3 cellular contexts compared by ENCODE assay signal in the genomic region with DNA sequence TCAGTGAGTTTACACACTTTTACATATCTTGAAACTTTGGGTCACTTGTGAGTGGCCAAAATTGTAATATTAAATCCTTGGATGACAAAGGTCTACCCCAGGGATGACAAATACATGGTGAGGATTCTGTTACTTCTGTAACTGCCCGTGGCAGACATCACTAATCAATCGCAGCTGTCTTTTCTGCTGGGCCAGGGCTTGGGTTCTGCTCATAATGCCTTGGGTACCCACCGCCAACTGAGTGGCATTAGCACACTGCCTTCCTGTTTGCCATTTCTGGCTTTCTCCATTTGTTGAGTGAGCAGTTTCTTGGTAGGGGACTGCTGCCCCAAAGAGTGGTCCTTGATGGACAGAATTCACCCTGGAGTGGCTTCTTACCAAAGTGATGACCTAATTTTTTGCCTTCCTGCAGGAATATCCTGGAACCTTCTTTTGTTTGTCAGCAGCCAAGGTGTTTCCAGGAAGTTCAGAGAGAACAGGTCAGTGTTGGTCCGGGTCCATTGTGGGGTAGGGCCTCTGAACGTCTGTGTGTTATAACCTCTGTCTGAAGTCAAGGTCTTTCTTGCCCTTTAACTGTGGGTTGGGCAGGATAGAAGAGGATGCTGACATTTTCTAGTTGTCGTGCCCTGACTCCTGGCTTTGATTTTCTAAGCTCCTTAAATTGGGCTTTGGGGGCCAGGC.
TF ChIP-seq lines count a peak whose summit lies in the region.

No MANE protein-coding gene starts in this region.

TF ChIP-seq in GM23338, 12 proteins besides CTCF, POLR2A, EP300 and RAD21:
- TF ChIP-seq, protein P1, sequence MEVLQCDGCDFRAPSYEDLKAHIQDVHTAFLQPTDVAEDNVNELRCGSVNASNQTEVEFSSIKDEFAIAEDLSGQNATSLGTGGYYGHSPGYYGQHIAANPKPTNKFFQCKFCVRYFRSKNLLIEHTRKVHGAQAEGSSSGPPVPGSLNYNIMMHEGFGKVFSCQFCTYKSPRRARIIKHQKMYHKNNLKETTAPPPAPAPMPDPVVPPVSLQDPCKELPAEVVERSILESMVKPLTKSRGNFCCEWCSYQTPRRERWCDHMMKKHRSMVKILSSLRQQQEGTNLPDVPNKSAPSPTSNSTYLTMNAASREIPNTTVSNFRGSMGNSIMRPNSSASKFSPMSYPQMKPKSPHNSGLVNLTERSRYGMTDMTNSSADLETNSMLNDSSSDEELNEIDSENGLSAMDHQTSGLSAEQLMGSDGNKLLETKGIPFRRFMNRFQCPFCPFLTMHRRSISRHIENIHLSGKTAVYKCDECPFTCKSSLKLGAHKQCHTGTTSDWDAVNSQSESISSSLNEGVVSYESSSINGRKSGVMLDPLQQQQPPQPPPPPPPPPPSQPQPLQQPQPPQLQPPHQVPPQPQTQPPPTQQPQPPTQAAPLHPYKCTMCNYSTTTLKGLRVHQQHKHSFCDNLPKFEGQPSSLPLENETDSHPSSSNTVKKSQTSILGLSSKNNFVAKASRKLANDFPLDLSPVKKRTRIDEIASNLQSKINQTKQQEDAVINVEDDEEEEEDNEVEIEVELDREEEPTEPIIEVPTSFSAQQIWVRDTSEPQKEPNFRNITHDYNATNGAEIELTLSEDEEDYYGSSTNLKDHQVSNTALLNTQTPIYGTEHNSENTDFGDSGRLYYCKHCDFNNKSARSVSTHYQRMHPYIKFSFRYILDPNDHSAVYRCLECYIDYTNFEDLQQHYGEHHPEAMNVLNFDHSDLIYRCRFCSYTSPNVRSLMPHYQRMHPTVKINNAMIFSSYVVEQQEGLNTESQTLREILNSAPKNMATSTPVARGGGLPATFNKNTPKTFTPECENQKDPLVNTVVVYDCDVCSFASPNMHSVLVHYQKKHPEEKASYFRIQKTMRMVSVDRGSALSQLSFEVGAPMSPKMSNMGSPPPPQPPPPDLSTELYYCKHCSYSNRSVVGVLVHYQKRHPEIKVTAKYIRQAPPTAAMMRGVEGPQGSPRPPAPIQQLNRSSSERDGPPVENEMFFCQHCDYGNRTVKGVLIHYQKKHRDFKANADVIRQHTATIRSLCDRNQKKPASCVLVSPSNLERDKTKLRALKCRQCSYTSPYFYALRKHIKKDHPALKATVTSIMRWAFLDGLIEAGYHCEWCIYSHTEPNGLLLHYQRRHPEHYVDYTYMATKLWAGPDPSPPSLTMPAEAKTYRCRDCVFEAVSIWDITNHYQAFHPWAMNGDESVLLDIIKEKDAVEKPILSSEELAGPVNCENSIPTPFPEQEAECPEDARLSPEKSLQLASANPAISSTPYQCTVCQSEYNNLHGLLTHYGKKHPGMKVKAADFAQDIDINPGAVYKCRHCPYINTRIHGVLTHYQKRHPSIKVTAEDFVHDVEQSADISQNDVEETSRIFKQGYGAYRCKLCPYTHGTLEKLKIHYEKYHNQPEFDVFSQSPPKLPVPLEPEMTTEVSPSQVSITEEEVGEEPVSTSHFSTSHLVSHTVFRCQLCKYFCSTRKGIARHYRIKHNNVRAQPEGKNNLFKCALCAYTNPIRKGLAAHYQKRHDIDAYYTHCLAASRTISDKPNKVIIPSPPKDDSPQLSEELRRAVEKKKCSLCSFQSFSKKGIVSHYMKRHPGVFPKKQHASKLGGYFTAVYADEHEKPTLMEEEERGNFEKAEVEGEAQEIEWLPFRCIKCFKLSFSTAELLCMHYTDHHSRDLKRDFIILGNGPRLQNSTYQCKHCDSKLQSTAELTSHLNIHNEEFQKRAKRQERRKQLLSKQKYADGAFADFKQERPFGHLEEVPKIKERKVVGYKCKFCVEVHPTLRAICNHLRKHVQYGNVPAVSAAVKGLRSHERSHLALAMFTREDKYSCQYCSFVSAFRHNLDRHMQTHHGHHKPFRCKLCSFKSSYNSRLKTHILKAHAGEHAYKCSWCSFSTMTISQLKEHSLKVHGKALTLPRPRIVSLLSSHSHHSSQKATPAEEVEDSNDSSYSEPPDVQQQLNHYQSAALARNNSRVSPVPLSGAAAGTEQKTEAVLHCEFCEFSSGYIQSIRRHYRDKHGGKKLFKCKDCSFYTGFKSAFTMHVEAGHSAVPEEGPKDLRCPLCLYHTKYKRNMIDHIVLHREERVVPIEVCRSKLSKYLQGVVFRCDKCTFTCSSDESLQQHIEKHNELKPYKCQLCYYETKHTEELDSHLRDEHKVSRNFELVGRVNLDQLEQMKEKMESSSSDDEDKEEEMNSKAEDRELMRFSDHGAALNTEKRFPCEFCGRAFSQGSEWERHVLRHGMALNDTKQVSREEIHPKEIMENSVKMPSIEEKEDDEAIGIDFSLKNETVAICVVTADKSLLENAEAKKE (CRISPR knock-in tag; IDR thresholded peaks at IDR 0.05) = no peak
- TF ChIP-seq ZNF114 (CRISPR knock-in tag; IDR thresholded peaks at IDR 0.05) = no peak

TF ChIP-seq in H1, 55 proteins besides CTCF, POLR2A, EP300 and RAD21:
- TF ChIP-seq CTBP2 (IDR thresholded peaks at IDR 0.05; ENCODE audit: borderline replicate concordance, insufficient read depth, insufficient read length, low read length) (no peak), SRF (IDR thresholded peaks at IDR 0.05; ENCODE audit: low read depth, low read length) (peak; percentile 64)
TF ChIP-seq in H1: peak in this region for 1.

TF ChIP-seq in liver, 16 proteins besides CTCF, POLR2A, EP300 and RAD21:
- TF ChIP-seq FOXA2 (IDR thresholded peaks at IDR 0.05) (no peak), TAF1 (conservative IDR thresholded peaks at IDR 0.05) (no peak), FOXA1 (IDR thresholded peaks at IDR 0.05) (no peak), YY1 (IDR thresholded peaks at IDR 0.05) (peak; percentile 24), JUND (IDR thresholded peaks at IDR 0.05) (no peak), MAX (IDR thresholded peaks at IDR 0.05) (no peak), NR2F2 (IDR thresholded peaks at IDR 0.05) (no peak), HNF4A (conservative IDR thresholded peaks at IDR 0.05) (peak; percentile 19 to 51), SP1 (IDR thresholded peaks at IDR 0.05) (peak; percentile 19), GABPA (IDR thresholded peaks at IDR 0.05 in 1 of 2, conservative IDR thresholded peaks at IDR 0.05 in 1 of 2) (no peak), EGR1 (IDR thresholded peaks at IDR 0.05; ENCODE audit: low read depth in 2 of 2) (no peak), RXRA (IDR thresholded peaks at IDR 0.05) (peak; percentile 31 to 46), HNF4G (IDR thresholded peaks at IDR 0.05) (no peak)
- TF ChIP-seq, protein P2, sequence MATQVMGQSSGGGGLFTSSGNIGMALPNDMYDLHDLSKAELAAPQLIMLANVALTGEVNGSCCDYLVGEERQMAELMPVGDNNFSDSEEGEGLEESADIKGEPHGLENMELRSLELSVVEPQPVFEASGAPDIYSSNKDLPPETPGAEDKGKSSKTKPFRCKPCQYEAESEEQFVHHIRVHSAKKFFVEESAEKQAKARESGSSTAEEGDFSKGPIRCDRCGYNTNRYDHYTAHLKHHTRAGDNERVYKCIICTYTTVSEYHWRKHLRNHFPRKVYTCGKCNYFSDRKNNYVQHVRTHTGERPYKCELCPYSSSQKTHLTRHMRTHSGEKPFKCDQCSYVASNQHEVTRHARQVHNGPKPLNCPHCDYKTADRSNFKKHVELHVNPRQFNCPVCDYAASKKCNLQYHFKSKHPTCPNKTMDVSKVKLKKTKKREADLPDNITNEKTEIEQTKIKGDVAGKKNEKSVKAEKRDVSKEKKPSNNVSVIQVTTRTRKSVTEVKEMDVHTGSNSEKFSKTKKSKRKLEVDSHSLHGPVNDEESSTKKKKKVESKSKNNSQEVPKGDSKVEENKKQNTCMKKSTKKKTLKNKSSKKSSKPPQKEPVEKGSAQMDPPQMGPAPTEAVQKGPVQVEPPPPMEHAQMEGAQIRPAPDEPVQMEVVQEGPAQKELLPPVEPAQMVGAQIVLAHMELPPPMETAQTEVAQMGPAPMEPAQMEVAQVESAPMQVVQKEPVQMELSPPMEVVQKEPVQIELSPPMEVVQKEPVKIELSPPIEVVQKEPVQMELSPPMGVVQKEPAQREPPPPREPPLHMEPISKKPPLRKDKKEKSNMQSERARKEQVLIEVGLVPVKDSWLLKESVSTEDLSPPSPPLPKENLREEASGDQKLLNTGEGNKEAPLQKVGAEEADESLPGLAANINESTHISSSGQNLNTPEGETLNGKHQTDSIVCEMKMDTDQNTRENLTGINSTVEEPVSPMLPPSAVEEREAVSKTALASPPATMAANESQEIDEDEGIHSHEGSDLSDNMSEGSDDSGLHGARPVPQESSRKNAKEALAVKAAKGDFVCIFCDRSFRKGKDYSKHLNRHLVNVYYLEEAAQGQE (IDR thresholded peaks at IDR 0.05) = no peak
- TF ChIP-seq, protein P3, sequence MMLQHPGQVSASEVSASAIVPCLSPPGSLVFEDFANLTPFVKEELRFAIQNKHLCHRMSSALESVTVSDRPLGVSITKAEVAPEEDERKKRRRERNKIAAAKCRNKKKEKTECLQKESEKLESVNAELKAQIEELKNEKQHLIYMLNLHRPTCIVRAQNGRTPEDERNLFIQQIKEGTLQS (IDR thresholded peaks at IDR 0.05) = no peak
- TF ChIP-seq, protein P4, sequence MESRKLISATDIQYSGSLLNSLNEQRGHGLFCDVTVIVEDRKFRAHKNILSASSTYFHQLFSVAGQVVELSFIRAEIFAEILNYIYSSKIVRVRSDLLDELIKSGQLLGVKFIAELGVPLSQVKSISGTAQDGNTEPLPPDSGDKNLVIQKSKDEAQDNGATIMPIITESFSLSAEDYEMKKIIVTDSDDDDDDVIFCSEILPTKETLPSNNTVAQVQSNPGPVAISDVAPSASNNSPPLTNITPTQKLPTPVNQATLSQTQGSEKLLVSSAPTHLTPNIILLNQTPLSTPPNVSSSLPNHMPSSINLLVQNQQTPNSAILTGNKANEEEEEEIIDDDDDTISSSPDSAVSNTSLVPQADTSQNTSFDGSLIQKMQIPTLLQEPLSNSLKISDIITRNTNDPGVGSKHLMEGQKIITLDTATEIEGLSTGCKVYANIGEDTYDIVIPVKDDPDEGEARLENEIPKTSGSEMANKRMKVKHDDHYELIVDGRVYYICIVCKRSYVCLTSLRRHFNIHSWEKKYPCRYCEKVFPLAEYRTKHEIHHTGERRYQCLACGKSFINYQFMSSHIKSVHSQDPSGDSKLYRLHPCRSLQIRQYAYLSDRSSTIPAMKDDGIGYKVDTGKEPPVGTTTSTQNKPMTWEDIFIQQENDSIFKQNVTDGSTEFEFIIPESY (IDR thresholded peaks at IDR 0.05) = no peak
